ENCODE assay signal across 11 cellular contexts in the genomic region with DNA sequence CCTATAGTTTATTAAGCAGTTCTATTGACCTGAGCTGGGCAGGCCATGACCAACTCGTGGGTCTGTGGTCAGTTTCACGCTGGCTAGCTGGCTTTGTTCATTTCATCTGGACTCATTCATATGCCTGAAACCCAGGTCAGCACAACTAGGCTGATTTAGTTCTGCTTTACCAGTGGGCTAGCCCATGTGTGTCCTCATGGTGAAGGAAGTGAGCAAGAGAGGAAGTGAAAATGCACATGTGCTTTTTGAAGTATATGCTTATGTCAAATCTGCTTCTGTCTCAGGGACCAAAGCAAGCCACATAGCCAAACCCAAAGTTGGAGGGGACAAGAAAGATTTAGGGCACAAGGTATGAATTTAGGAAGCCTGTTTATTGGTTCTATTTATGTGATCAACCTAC.
DNase-seq lines count a peak whose midpoint lies in the region; ATAC-seq lines count a peak whose summit lies in the region.
"Had no signal": no experiment of that assay in that cellular context is flagged by ENCODE, and none has a peak within 500 bp of the region (broad histone marks: within the 10 kb centered on the region; RNA-seq: fewer than 3 reads in every experiment).

No MANE protein-coding gene starts in this region.

- no peaks in the 10 kb centered on the region for H3K27me3 Mint-ChIP-seq in activated naive CD8-positive, alpha-beta T cell treated with anti-CD3 and anti-CD28 coated beads, Interleukin-2, amount 50 U/mL, for 24 hours
- H3K27me3 Mint-ChIP-seq in activated CD4-positive, alpha-beta T cell treated with anti-CD3 and anti-CD28 coated beads, Interleukin-2, amount 10 ng/mL, durations not matched to agents 24 days and 14 days: no peaks in the 10 kb centered on the region
- no peaks in the 10 kb centered on the region for H3K27me3 Mint-ChIP-seq in activated T-helper 17 cell treated with anti-CD3 and anti-CD28 coated beads, Interleukin-2, amount 50 U/mL, for 72 hours
- H3K27me3 Mint-ChIP-seq: activated CD4-positive, alpha-beta T cell treated with anti-CD3 and anti-CD28 coated beads, Interleukin-2, amount 10 ng/mL, durations not matched to agents 7 days and 5 days had no signal

- H3K4me3 Mint-ChIP-seq in activated naive CD8-positive, alpha-beta T cell treated with anti-CD3 and anti-CD28 coated beads, Interleukin-2, amount 50 U/mL, for 24 hours: no peak overlapping the region
- no peak overlapping the region for H3K4me3 Mint-ChIP-seq in activated CD4-positive, alpha-beta T cell treated with anti-CD3 and anti-CD28 coated beads, Interleukin-2, amount 10 ng/mL, durations not matched to agents 24 days and 14 days
- no peak overlapping the region for H3K4me3 Mint-ChIP-seq in activated T-helper 17 cell treated with anti-CD3 and anti-CD28 coated beads, Interleukin-2, amount 50 U/mL, for 72 hours
- H3K4me3 Mint-ChIP-seq: activated CD4-positive, alpha-beta T cell treated with anti-CD3 and anti-CD28 coated beads, Interleukin-2, amount 10 ng/mL, durations not matched to agents 7 days and 5 days had no signal

- H3K27ac Mint-ChIP-seq in activated naive CD8-positive, alpha-beta T cell treated with anti-CD3 and anti-CD28 coated beads, Interleukin-2, amount 50 U/mL, for 24 hours: no peak overlapping the region
- no peak overlapping the region for H3K27ac Mint-ChIP-seq in activated CD4-positive, alpha-beta T cell treated with anti-CD3 and anti-CD28 coated beads, Interleukin-2, amount 10 ng/mL, durations not matched to agents 24 days and 14 days
- no peak overlapping the region for H3K27ac Mint-ChIP-seq in activated T-helper 17 cell treated with anti-CD3 and anti-CD28 coated beads, Interleukin-2, amount 50 U/mL, for 72 hours
- H3K27ac Mint-ChIP-seq: activated CD4-positive, alpha-beta T cell treated with anti-CD3 and anti-CD28 coated beads, Interleukin-2, amount 10 ng/mL, durations not matched to agents 7 days and 5 days had no signal

- intact Hi-C loops in activated CD4-positive, alpha-beta T cell treated with anti-CD3 and anti-CD28 coated beads, Interleukin-2, amount 10 ng/mL, durations not matched to agents 24 days and 14 days (cut with micrococcal nuclease): no loop called here

- peaks cover 7% of the 10 kb centered on the region for H3K9me3 Mint-ChIP-seq in activated naive CD8-positive, alpha-beta T cell treated with anti-CD3 and anti-CD28 coated beads, Interleukin-2, amount 50 U/mL, for 24 hours
- H3K9me3 Mint-ChIP-seq in activated CD4-positive, alpha-beta T cell treated with anti-CD3 and anti-CD28 coated beads, Interleukin-2, amount 10 ng/mL, durations not matched to agents 24 days and 14 days: no peaks in the 10 kb centered on the region
- no peaks in the 10 kb centered on the region for H3K9me3 Mint-ChIP-seq in activated T-helper 17 cell treated with anti-CD3 and anti-CD28 coated beads, Interleukin-2, amount 50 U/mL, for 72 hours
- H3K9me3 Mint-ChIP-seq: activated CD4-positive, alpha-beta T cell treated with anti-CD3 and anti-CD28 coated beads, Interleukin-2, amount 10 ng/mL, durations not matched to agents 7 days and 5 days had no signal

- H3K36me3 Mint-ChIP-seq in activated naive CD8-positive, alpha-beta T cell treated with anti-CD3 and anti-CD28 coated beads, Interleukin-2, amount 50 U/mL, for 24 hours (ENCODE audit: low read depth): no peaks in the 10 kb centered on the region
- no peaks in the 10 kb centered on the region for H3K36me3 Mint-ChIP-seq in activated CD4-positive, alpha-beta T cell treated with anti-CD3 and anti-CD28 coated beads, Interleukin-2, amount 10 ng/mL, durations not matched to agents 24 days and 14 days (ENCODE audit: low read depth)
- H3K36me3 Mint-ChIP-seq in activated T-helper 17 cell treated with anti-CD3 and anti-CD28 coated beads, Interleukin-2, amount 50 U/mL, for 72 hours (ENCODE audit: low read depth): no peaks in the 10 kb centered on the region

- DNase-seq in left lobe of liver (ENCODE audit: low spot score): no peak
- no peak for DNase-seq in HuH-7.5 (ENCODE audit: low spot score)
- DNase-seq in activated naive CD8-positive, alpha-beta T cell treated with anti-CD3 and anti-CD28 coated beads, Interleukin-2, amount 50 U/mL, for 24 hours: no peak
- DNase-seq in activated CD4-positive, alpha-beta T cell treated with anti-CD3 and anti-CD28 coated beads, Interleukin-2, amount 10 ng/mL, durations not matched to agents 24 days and 14 days: no peak
- DNase-seq: activated CD4-positive, alpha-beta T cell treated with anti-CD3 and anti-CD28 coated beads, Interleukin-2, amount 10 ng/mL, durations not matched to agents 7 days and 5 days; NCI-H526; stimulated activated naive CD8-positive, alpha-beta T cell treated with anti-CD3 and anti-CD28 coated beads, Interleukin-15, Interleukin-2, amounts not matched to agents 100 U/mL and 50 U/mL, for 24 hours had no signal

- no peaks in the 10 kb centered on the region for H3K4me1 Mint-ChIP-seq in activated naive CD8-positive, alpha-beta T cell treated with anti-CD3 and anti-CD28 coated beads, Interleukin-2, amount 50 U/mL, for 24 hours
- H3K4me1 Mint-ChIP-seq in activated CD4-positive, alpha-beta T cell treated with anti-CD3 and anti-CD28 coated beads, Interleukin-2, amount 10 ng/mL, durations not matched to agents 24 days and 14 days: no peaks in the 10 kb centered on the region
- no peaks in the 10 kb centered on the region for H3K4me1 Mint-ChIP-seq in activated T-helper 17 cell treated with anti-CD3 and anti-CD28 coated beads, Interleukin-2, amount 50 U/mL, for 72 hours
- H3K4me1 Mint-ChIP-seq: activated CD4-positive, alpha-beta T cell treated with anti-CD3 and anti-CD28 coated beads, Interleukin-2, amount 10 ng/mL, durations not matched to agents 7 days and 5 days had no signal

- ATAC-seq in GM18861 (IDR thresholded peaks at IDR 0.05; ENCODE audit: unreplicated experiment) (peak; percentile 97), GM21786 (IDR thresholded peaks at IDR 0.05; ENCODE audit: unreplicated experiment) (peak; percentile 97), HG03469 (IDR thresholded peaks at IDR 0.05; ENCODE audit: unreplicated experiment) (peak; percentile 98), left lobe of liver (peak; percentile 42)
- no peak for ATAC-seq in activated naive CD8-positive, alpha-beta T cell treated with anti-CD3 and anti-CD28 coated beads, Interleukin-2, amount 50 U/mL, for 24 hours
- no peak for ATAC-seq in activated T-helper 17 cell treated with anti-CD3 and anti-CD28 coated beads, Interleukin-2, amount 50 U/mL, for 72 hours (replicated peaks)
- ATAC-seq: stimulated activated naive CD8-positive, alpha-beta T cell treated with anti-CD3 and anti-CD28 coated beads, Interleukin-15, Interleukin-2, amounts not matched to agents 100 U/mL and 50 U/mL, for 24 hours had no signal

Comparison
In these comparisons a context has a peak if more than half of its experiments do, and no peak if none do; other contexts are left out.
1. ATAC-seq: peak in GM18861 (single experiment), GM21786 (single experiment), HG03469 (single experiment) and left lobe of liver (single experiment); none in activated naive CD8-positive, alpha-beta T cell treated with anti-CD3 and anti-CD28 coated beads, Interleukin-2, amount 50 U/mL, for 24 hours (single experiment) and activated T-helper 17 cell treated with anti-CD3 and anti-CD28 coated beads, Interleukin-2, amount 50 U/mL, for 72 hours (single experiment).